11 cellular contexts compared by ENCODE assay signal in genomic region chr11:2814751-2815150, GRCh38.
"Had no signal": no experiment of that assay in that cellular context is flagged by ENCODE, and none has a peak within 500 bp of the region (broad histone marks: within the 10 kb centered on the region; RNA-seq: fewer than 3 reads in every experiment).

No MANE protein-coding gene starts in this region.

- DNase-seq: activated CD4-positive, alpha-beta T cell treated with anti-CD3 and anti-CD28 coated beads, Interleukin-2, amount 50 U/mL, for 1 hour; activated naive CD4-positive, alpha-beta T cell; activated naive CD8-positive, alpha-beta T cell treated with anti-CD3 and anti-CD28 coated beads, Interleukin-2, amount 10 ng/mL, durations not matched to agents 7 days and 5 days; brain microvascular endothelial cell; effector CD8-positive, alpha-beta T cell; foreskin fibroblast had no signal

- H3K9me3 ChIP-seq: thoracic aorta had no signal

- H3K4me3 ChIP-seq: lung, thoracic aorta had no signal

- H3K36me3 ChIP-seq: brain microvascular endothelial cell, thoracic aorta had no signal

- ATAC-seq: stimulated activated effector memory CD8-positive, alpha-beta T cell treated with anti-CD3 and anti-CD28 coated beads, Interleukin-12 subunit alpha, Interleukin-12 subunit beta, amount 100 ng/mL, for 72 hours had no signal

- H3K27ac Mint-ChIP-seq: activated naive CD8-positive, alpha-beta T cell treated with anti-CD3 and anti-CD28 coated beads, Interleukin-2, amount 10 ng/mL, durations not matched to agents 7 days and 5 days; activated T-helper 1 cell treated with anti-CD3 and anti-CD28 coated beads, Interleukin-12 subunit alpha, Interleukin-12 subunit beta, Interleukin-2, Interleukin-4 antibody, amounts not matched to agents 30 ng/mL and 10 ng/mL and 1 ng/mL, durations not matched to agents 14 hours and 24 hours and 36 hours; mesothelial cell of epicardium; stimulated activated effector memory CD8-positive, alpha-beta T cell treated with anti-CD3 and anti-CD28 coated beads, Interleukin-12 subunit alpha, Interleukin-12 subunit beta, amount 100 ng/mL, for 72 hours had no signal

- H3K36me3 Mint-ChIP-seq: stimulated activated effector memory CD8-positive, alpha-beta T cell treated with anti-CD3 and anti-CD28 coated beads, Interleukin-12 subunit alpha, Interleukin-12 subunit beta, amount 100 ng/mL, for 72 hours had no signal

- H3K27ac ChIP-seq: brain microvascular endothelial cell, thoracic aorta had no signal

- H3K4me3 Mint-ChIP-seq: activated naive CD8-positive, alpha-beta T cell treated with anti-CD3 and anti-CD28 coated beads, Interleukin-2, amount 10 ng/mL, durations not matched to agents 7 days and 5 days; activated T-helper 1 cell treated with anti-CD3 and anti-CD28 coated beads, Interleukin-12 subunit alpha, Interleukin-12 subunit beta, Interleukin-2, Interleukin-4 antibody, amounts not matched to agents 30 ng/mL and 10 ng/mL and 1 ng/mL, durations not matched to agents 14 hours and 24 hours and 36 hours; mesothelial cell of epicardium; stimulated activated effector memory CD8-positive, alpha-beta T cell treated with anti-CD3 and anti-CD28 coated beads, Interleukin-12 subunit alpha, Interleukin-12 subunit beta, amount 100 ng/mL, for 72 hours had no signal

- H3K27me3 Mint-ChIP-seq: activated naive CD8-positive, alpha-beta T cell treated with anti-CD3 and anti-CD28 coated beads, Interleukin-2, amount 10 ng/mL, durations not matched to agents 7 days and 5 days had no signal

- H3K27me3 ChIP-seq: brain microvascular endothelial cell had no signal
